20 cellular contexts compared by ENCODE assay signal in genomic region chr15:43901485-43901884, GRCh38.
"Had no signal": no experiment of that assay in that cellular context is flagged by ENCODE, and none has a peak within 500 bp of the region (broad histone marks: within the 10 kb centered on the region; RNA-seq: fewer than 3 reads in every experiment).

No MANE protein-coding gene starts in this region.

- H3K9me3 ChIP-seq: left ventricle myocardium inferior, mucosa of descending colon, psoas muscle, stomach, thoracic aorta, upper lobe of right lung had no signal

- H3K36me3 ChIP-seq: left ventricle myocardium inferior, stomach, thoracic aorta, upper lobe of right lung had no signal

- H3K27ac ChIP-seq: foreskin keratinocyte, left ventricle myocardium inferior, psoas muscle, stomach, thoracic aorta, upper lobe of right lung had no signal

- H3K4me1 ChIP-seq: psoas muscle, upper lobe of right lung had no signal

- DNase-seq: activated B cell treated with CpG ODN at 0.5 μM for 24 hours; activated CD4-positive, alpha-beta memory T cell treated with anti-CD3 and anti-CD28 coated beads for 36 hours; activated CD4-positive, alpha-beta T cell treated with anti-CD3 and anti-CD28 coated beads for 4 hours; activated naive CD4-positive, alpha-beta T cell treated with Interleukin-2 at 50 U/mL for 16 hours; activated naive CD8-positive, alpha-beta T cell treated with anti-CD3 and anti-CD28 coated beads, Interleukin-2, amount 10 ng/mL, durations not matched to agents 7 days and 5 days; activated T-cell treated with anti-CD3 and anti-CD28 coated beads for 4 hours; amygdala; caudate nucleus; foreskin keratinocyte; hypothalamus; kidney; left ventricle myocardium inferior; mammary epithelial cell; mucosa of descending colon; naive thymus-derived CD4-positive, alpha-beta T cell; psoas muscle; right cardiac atrium; stomach; upper lobe of right lung had no signal

- H3K27me3 ChIP-seq: foreskin keratinocyte, upper lobe of right lung had no signal

- H3K4me3 ChIP-seq: left ventricle myocardium inferior, mucosa of descending colon, psoas muscle, stomach, thoracic aorta, upper lobe of right lung had no signal

- ATAC-seq: foreskin keratinocyte; mucosa of descending colon; naive thymus-derived CD4-positive, alpha-beta T cell; psoas muscle; right cardiac atrium; upper lobe of right lung had no signal
